In the genomic region with DNA sequence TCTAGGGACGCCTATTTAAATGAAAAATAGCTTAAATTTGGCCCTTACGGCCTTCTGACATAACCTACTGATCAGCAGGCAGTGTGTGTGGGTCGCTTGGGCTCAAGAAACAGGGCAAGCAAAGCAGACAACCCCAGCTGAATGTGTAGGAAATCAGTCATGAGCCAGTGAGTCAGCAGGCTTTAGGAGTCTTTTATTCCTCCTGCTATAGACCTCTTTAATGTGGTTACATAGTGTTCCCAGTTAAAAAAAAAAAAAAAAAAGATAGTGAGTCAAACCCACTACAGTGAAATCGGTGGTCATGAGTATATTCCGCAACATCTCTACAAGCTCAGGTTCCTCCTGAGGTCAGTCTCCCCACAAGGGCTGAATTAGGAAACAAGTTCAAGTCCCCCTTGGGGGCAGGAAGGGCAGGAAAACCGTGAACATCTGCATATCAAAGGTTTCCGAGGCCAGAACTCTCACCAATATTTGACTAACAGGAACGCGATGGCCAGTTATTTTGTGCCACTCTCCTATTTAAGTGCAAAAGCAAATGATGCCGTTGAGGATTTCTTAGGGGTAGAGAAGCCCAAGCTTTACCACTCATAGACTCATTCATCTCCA, we compare ENCODE assay signal across 8 cellular contexts. TPM values are rescaled to one million over a fixed set of nuclear protein-coding genes. Genes with fewer than 3 reads are reported as not detected.
DNase-seq lines count a peak whose midpoint lies in the region; ATAC-seq and TF ChIP-seq lines count a peak whose summit lies in the region.

No MANE protein-coding gene starts in this region.

- H3K79me2 ChIP-seq in SK-N-SH (ENCODE audit: insufficient read depth): no peaks in the 10 kb centered on the region

- H3F3A ChIP-seq in SK-N-SH (replicated peaks; ENCODE audit: insufficient read depth): peaks cover 5% of the 10 kb centered on the region

- H3K36me3 Mint-ChIP-seq in natural killer cell: no peaks in the 10 kb centered on the region
- no peaks in the 10 kb centered on the region for H3K36me3 Mint-ChIP-seq in endodermal cell (ENCODE audit: low read depth)

- H3K9ac ChIP-seq in SK-N-SH: no peak overlapping the region
- no peak overlapping the region for H3K9ac ChIP-seq in endodermal cell (ENCODE audit: extremely low read depth, low read length, poor library complexity, severe bottlenecking)

- H3K27me3 Mint-ChIP-seq in natural killer cell (ENCODE audit: low read depth in 2 of 2): no peaks in the 10 kb centered on the region
- no peaks in the 10 kb centered on the region for H3K27me3 Mint-ChIP-seq in endodermal cell (ENCODE audit: insufficient read depth)

- peaks cover 5% of the 10 kb centered on the region for H4K20me1 ChIP-seq in SK-N-SH (ENCODE audit: insufficient read depth)

- H3K27ac Mint-ChIP-seq in natural killer cell: no peak overlapping the region
- no peak overlapping the region for H3K27ac Mint-ChIP-seq in endodermal cell

- H3K4me3 Mint-ChIP-seq in natural killer cell (no peak overlapping the region), endodermal cell (no peak overlapping the region)

- H3K4me1 Mint-ChIP-seq in natural killer cell (peaks cover 9 to 32% of the 10 kb centered on the region in 2 donors), endodermal cell (no peaks in the 10 kb centered on the region)

- TF ChIP-seq EP300 in SK-N-SH (IDR thresholded peaks at IDR 0.05; ENCODE audit: borderline replicate concordance in 1 of 2, low read depth in 1 of 2, low read length in 1 of 2) (peak in 1 of 2 experiments; percentile 18; a peak in 1 of 4 replicates), transverse colon (IDR thresholded peaks at IDR 0.05; ENCODE audit: low read depth) (no peak)

- intact Hi-C loops in natural killer cell (cut with micrococcal nuclease): no loop called here
- intact Hi-C loops in transverse colon (cut with DNase I; ENCODE audit: low total_unique reads): no loop called here

- in situ Hi-C loops in brain microvascular endothelial cell (cut with HindIII; ENCODE audit: low pct_ligation_motif_present, low sequenced_read_pairs) (no loop called here), transverse colon (cut with MboI; ENCODE audit: low pct_ligation_motif_present in 1 of 4, low pct_unique_long_range_greater_than_20kb in 1 of 4, low sequenced_read_pairs in 3 of 4) (no loop called here)

- H3K4me3 ChIP-seq in SK-N-SH (ENCODE audit: low read depth in 2 of 2, low read length in 1 of 2) (no peak overlapping the region), brain microvascular endothelial cell (ENCODE audit: low read depth, low read length) (no peak overlapping the region), transverse colon (no peak overlapping the region), endodermal cell (ENCODE audit: low read length) (no peak overlapping the region)

- H3K4me1 ChIP-seq in SK-N-SH (ENCODE audit: control insufficient read depth in 1 of 2, insufficient read depth in 2 of 2, low read depth in 1 of 2, low read length in 1 of 2) (peaks cover 4 to 30% of the 10 kb centered on the region in 2 experiments; a peak in 3 of 4 replicates), transverse colon (no peaks in the 10 kb centered on the region), endodermal cell (ENCODE audit: control insufficient read depth, insufficient read depth, low read length) (no peaks in the 10 kb centered on the region)

- 57% methylated on average over 10 of the region's 10 CpGs for WGBS in SK-N-SH (ENCODE audit: low lambda C conversion rate)
- WGBS in transverse colon (ENCODE audit: low coverage in 1 of 2), 2 donors: 78 to 83% methylated on average over 8 to 10 of the region's 10 CpGs
- 63 to 67% methylated on average over 7 to 10 of the region's 10 CpGs for WGBS in endodermal cell (ENCODE audit: insufficient coverage in 1 of 2, insufficient read length in 1 of 2), 2 experiments

- TF ChIP-seq CTCF in SK-N-SH (IDR thresholded peaks at IDR 0.05) (no peak), brain microvascular endothelial cell (IDR thresholded peaks at IDR 0.05; ENCODE audit: low read depth, low read length, missing control alignments) (no peak), natural killer cell (IDR thresholded peaks at IDR 0.05) (no peak), transverse colon (IDR thresholded peaks at IDR 0.05) (no peak), endodermal cell (conservative IDR thresholded peaks at IDR 0.05) (no peak)

- POLR2A ChIA-PET in SK-N-SH (lab: Yijun Ruan, JAX): interaction anchor here (0.6 kb wide), 1 partner anchor 191 kb away, joined by 3 read pairs; no protein-coding TSS in a partner anchor

- no peaks in the 10 kb centered on the region for H3K9me2 ChIP-seq in SK-N-SH

- TF ChIP-seq POLR2A in transverse colon (IDR thresholded peaks at IDR 0.05): no peak

- H2AFZ ChIP-seq in SK-N-SH (ENCODE audit: low read depth): no peak overlapping the region

- H3K9me3 ChIP-seq in SK-N-SH (no peaks in the 10 kb centered on the region), transverse colon (no peaks in the 10 kb centered on the region), endodermal cell (ENCODE audit: control insufficient read depth, low read length) (peaks cover 14% of the 10 kb centered on the region)

- H3K27ac ChIP-seq in SK-N-SH (ENCODE audit: low read depth in 2 of 2, low read length in 1 of 2) (peak overlapping the region in 1 of 2 experiments; percentile 48; a peak in 2 of 4 replicates), brain microvascular endothelial cell (peak overlapping the region; percentile 65), transverse colon (peak overlapping the region in 1 of 4 donors; percentile 4), endodermal cell (ENCODE audit: low read depth, low read length) (no peak overlapping the region)

- ATAC-seq in GM18907 (IDR thresholded peaks at IDR 0.05; ENCODE audit: unreplicated experiment): peak; percentile 54
- ATAC-seq in natural killer cell: peak; percentile 40 to 75 (median 53)
- ATAC-seq in HG02763 (IDR thresholded peaks at IDR 0.05; ENCODE audit: unreplicated experiment): no peak

- CTCF ChIA-PET in SK-N-SH (lab: Yijun Ruan, JAX): interaction anchor here (1.5 to 2.4 kb wide), 3 partner anchors 8 to 47 kb away, joined by 3 to 7 read pairs (median 4); no protein-coding TSS in a partner anchor

- peak overlapping the region; percentile 35; the same call in 1 of the 2 replicates for H3K4me2 ChIP-seq in SK-N-SH

- DNase-seq in SK-N-SH (no peak), brain microvascular endothelial cell (peak; percentile 94), natural killer cell (no peak), NCI-H2171 (lab: John Stamatoyannopoulos, UW) (no peak), transverse colon (no peak), endodermal cell (no peak)

- no peak for TF ChIP-seq RAD21 in SK-N-SH (IDR thresholded peaks at IDR 0.05; ENCODE audit: low read length)

- H3K9me3 Mint-ChIP-seq in natural killer cell: no peaks in the 10 kb centered on the region
- H3K9me3 Mint-ChIP-seq in endodermal cell: peaks cover 2% of the 10 kb centered on the region

- H3K36me3 ChIP-seq in SK-N-SH (replicated peaks in 1 of 2; ENCODE audit: control insufficient read depth in 1 of 2, insufficient read depth in 2 of 2, low read length in 1 of 2): peaks cover 0 to 8% of the 10 kb centered on the region in 2 experiments
- no peaks in the 10 kb centered on the region for H3K36me3 ChIP-seq in brain microvascular endothelial cell (replicated peaks)
- H3K36me3 ChIP-seq in transverse colon: peaks cover 0 to under 1% (median 0%) of the 10 kb centered on the region in 4 donors
- peaks cover 26% of the 10 kb centered on the region for H3K36me3 ChIP-seq in endodermal cell (ENCODE audit: control insufficient read depth, insufficient read depth, low read length)

- H3K27me3 ChIP-seq in SK-N-SH (ENCODE audit: insufficient read depth): no peaks in the 10 kb centered on the region
- no peaks in the 10 kb centered on the region for H3K27me3 ChIP-seq in brain microvascular endothelial cell (replicated peaks)
- H3K27me3 ChIP-seq in transverse colon: no peaks in the 10 kb centered on the region
- no peaks in the 10 kb centered on the region for H3K27me3 ChIP-seq in endodermal cell (ENCODE audit: control insufficient read depth, insufficient read depth, low read length, poor library complexity, severe bottlenecking)

TF ChIP-seq in SK-N-SH, 30 proteins besides CTCF, POLR2A, EP300 and RAD21:
- TF ChIP-seq TCF12 (IDR thresholded peaks at IDR 0.05) (peak; percentile 46; the same call in 1 of the 2 replicates), TAF1 (IDR thresholded peaks at IDR 0.05; ENCODE audit: borderline replicate concordance, low read depth, low read length) (no peak), JUND (IDR thresholded peaks at IDR 0.05) (peak; percentile 61), FOSL2 (IDR thresholded peaks at IDR 0.05; ENCODE audit: borderline replicate concordance, low read depth) (peak; percentile 68)
- TF ChIP-seq, protein P1, sequence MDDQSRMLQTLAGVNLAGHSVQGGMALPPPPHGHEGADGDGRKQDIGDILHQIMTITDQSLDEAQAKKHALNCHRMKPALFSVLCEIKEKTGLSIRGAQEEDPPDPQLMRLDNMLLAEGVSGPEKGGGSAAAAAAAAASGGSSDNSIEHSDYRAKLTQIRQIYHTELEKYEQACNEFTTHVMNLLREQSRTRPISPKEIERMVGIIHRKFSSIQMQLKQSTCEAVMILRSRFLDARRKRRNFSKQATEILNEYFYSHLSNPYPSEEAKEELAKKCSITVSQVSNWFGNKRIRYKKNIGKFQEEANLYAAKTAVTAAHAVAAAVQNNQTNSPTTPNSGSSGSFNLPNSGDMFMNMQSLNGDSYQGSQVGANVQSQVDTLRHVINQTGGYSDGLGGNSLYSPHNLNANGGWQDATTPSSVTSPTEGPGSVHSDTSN (IDR thresholded peaks at IDR 0.05): peak; percentile 29; the same call in 1 of the 2 replicates

RNA-seq across cellular contexts. Expression of a gene that starts 32.7 kb away (rescaled TPM):
- polyA plus RNA-seq in SK-N-SH (2012; rRNA removed): 7.9 and 9.0 TPM in 2 replicates
- polyA plus RNA-seq in SK-N-SH (2012; cell fraction: cytosol; rRNA removed): 8.7 and 10.3 TPM in 2 replicates
- 6.5 and 10.6 TPM in 2 replicates for polyA plus RNA-seq in SK-N-SH (2012; cell fraction: nucleus; rRNA removed)
- total RNA-seq in natural killer cell (10 to 100 TPM; 13.2 to 43.1 (median 13.3) TPM), transverse colon (10 to 100 TPM; 20.6 to 50.0 (median 40.0) TPM), endodermal cell (1 to 10 TPM; 3.8 to 5.2 TPM)
- polyA plus RNA-seq in endodermal cell (2013, experiment 1 of 2): 14.2 TPM
- polyA plus RNA-seq in endodermal cell (2013, experiment 2 of 2): 16.0 TPM

RNA-seq across cellular contexts. Expression of a gene that starts 59.2 kb away (rescaled TPM):
- 8.7 and 9.6 TPM in 2 replicates for polyA plus RNA-seq in SK-N-SH (2012; rRNA removed)
- 14.4 and 19.1 TPM in 2 replicates for polyA plus RNA-seq in SK-N-SH (2012; cell fraction: cytosol; rRNA removed)
- polyA plus RNA-seq in SK-N-SH (2012; cell fraction: nucleus; rRNA removed): 3.9 and 8.2 TPM in 2 replicates
- total RNA-seq in natural killer cell (10 to 100 TPM in 2 of 3 donors, 1 to 10 TPM in 1; 6.5 to 12.1 (median 10.3) TPM), transverse colon (1 to 10 TPM; 1.5 to 5.6 (median 4.1) TPM), endodermal cell (10 to 100 TPM; 69.9 to 96.2 TPM)
- polyA plus RNA-seq in endodermal cell (2013, experiment 1 of 2): 108 TPM
- 108 TPM for polyA plus RNA-seq in endodermal cell (2013, experiment 2 of 2)

Comparison
In these comparisons a context has a peak if more than half of its experiments do, and no peak if none do; other contexts are left out.
1. RNA of a gene that starts 59.2 kb away (total RNA-seq): 69.9 to 96.2 TPM in endodermal cell; 6.5 to 12.1 TPM in natural killer cell and 1.5 to 5.6 TPM in transverse colon; every median in the first group is over 4 times any median in the second.